25 cellular contexts compared by ENCODE assay signal in genomic region chr9:372143-372542, GRCh38.
A peak's percentile ranks its signal among the peaks of the same experiment; 100 is the strongest.
DNase-seq lines count a peak whose midpoint lies in the region; ATAC-seq, FAIRE-seq and TF ChIP-seq lines count a peak whose summit lies in the region.
"Had no signal": no experiment of that assay in that cellular context is flagged by ENCODE, and none has a peak within 500 bp of the region (broad histone marks: within the 10 kb centered on the region; RNA-seq: fewer than 3 reads in every experiment).

No MANE protein-coding gene starts in this region.

- H3K36me3 Mint-ChIP-seq in activated naive CD8-positive, alpha-beta T cell: peaks cover 10% of the 10 kb centered on the region
- H3K36me3 Mint-ChIP-seq in activated naive CD8-positive, alpha-beta T cell treated with anti-CD3 and anti-CD28 coated beads, Interleukin-2, amount 50 U/mL, for 24 hours (ENCODE audit: low read depth): peaks cover 66% of the 10 kb centered on the region
- peaks cover 4% of the 10 kb centered on the region for H3K36me3 Mint-ChIP-seq in endothelial cell (ENCODE audit: low read depth, unreplicated experiment)

- no peaks in the 10 kb centered on the region for H3K36me3 ChIP-seq in SJCRH30

- no peaks in the 10 kb centered on the region for H3K9me3 ChIP-seq in SJCRH30 (replicated peaks)
- H3K9me3 ChIP-seq: Peyer's patch had no signal

- H3K27me3 Mint-ChIP-seq in activated naive CD8-positive, alpha-beta T cell: no peaks in the 10 kb centered on the region
- no peaks in the 10 kb centered on the region for H3K27me3 Mint-ChIP-seq in activated naive CD8-positive, alpha-beta T cell treated with anti-CD3 and anti-CD28 coated beads, Interleukin-2, amount 50 U/mL, for 24 hours
- H3K27me3 Mint-ChIP-seq in endothelial cell (ENCODE audit: unreplicated experiment): no peaks in the 10 kb centered on the region

- H3K4me3 ChIP-seq in SJCRH30: no peak overlapping the region
- H3K4me3 ChIP-seq in skeletal muscle cell (ENCODE audit: low read depth, low read length): no peak overlapping the region
- H3K4me3 ChIP-seq: K562, Peyer's patch had no signal

- H3K4me3 Mint-ChIP-seq in activated naive CD8-positive, alpha-beta T cell: no peak overlapping the region
- H3K4me3 Mint-ChIP-seq in activated naive CD8-positive, alpha-beta T cell treated with anti-CD3 and anti-CD28 coated beads, Interleukin-2, amount 50 U/mL, for 24 hours: no peak overlapping the region
- no peak overlapping the region for H3K4me3 Mint-ChIP-seq in endothelial cell (ENCODE audit: unreplicated experiment)

- peak overlapping the region; percentile 66 for H3K27ac ChIP-seq in SJCRH30
- H3K27ac ChIP-seq: 22Rv1, C4-2B, HL-60, Peyer's patch had no signal

- TF ChIP-seq CTCF in endothelial cell (IDR thresholded peaks at IDR 0.05; ENCODE audit: unreplicated experiment): no peak

- no peaks in the 10 kb centered on the region for H3K27me3 ChIP-seq in SJCRH30
- H3K27me3 ChIP-seq: Peyer's patch had no signal

- H3K9me3 Mint-ChIP-seq in activated naive CD8-positive, alpha-beta T cell (ENCODE audit: low read depth): no peaks in the 10 kb centered on the region
- H3K9me3 Mint-ChIP-seq in activated naive CD8-positive, alpha-beta T cell treated with anti-CD3 and anti-CD28 coated beads, Interleukin-2, amount 50 U/mL, for 24 hours: no peaks in the 10 kb centered on the region
- H3K9me3 Mint-ChIP-seq in endothelial cell (ENCODE audit: unreplicated experiment): no peaks in the 10 kb centered on the region

- DNase-seq in DMS 273 (lab: John Stamatoyannopoulos, UW; ENCODE audit: unreplicated experiment) (peak; percentile 4), DMS 273 treated with DMSO at 0.1 percent for 48 hours (lab: John Stamatoyannopoulos, UW) (no peak), SJCRH30 (peak; percentile 44 to 67), skeletal muscle cell (ENCODE audit: low read depth) (peak; percentile 35), frontal cortex (ENCODE audit: low spot score in 2 of 2) (no peak), endothelial cell (ENCODE audit: low spot score) (no peak)
- DNase-seq in activated naive CD8-positive, alpha-beta T cell treated with anti-CD3 and anti-CD28 coated beads, Interleukin-2, amount 50 U/mL, for 24 hours: no peak
- DNase-seq: AML-193, DMS79 treated with DMSO at 0.1 percent for 48 hours, MM.1S, NCI-H1048, NCI-H1436 treated with DMSO at 0.1 percent for 48 hours, NCI-H2029, NCI-H345, NCI-H524 treated with DMSO at 0.1 percent for 48 hours, NCI-H82, Peyer's patch had no signal

- no peak for ATAC-seq in activated naive CD8-positive, alpha-beta T cell treated with anti-CD3 and anti-CD28 coated beads, Interleukin-2, amount 50 U/mL, for 24 hours
- ATAC-seq: HCT116, HepG2 had no signal

- H3K4me1 ChIP-seq in SJCRH30: peaks cover 59% of the 10 kb centered on the region
- H3K4me1 ChIP-seq: Peyer's patch had no signal

- no peak for FAIRE-seq in frontal cortex (lab: Jason Lieb, UNC)
- FAIRE-seq: H1, HepG2, K562 had no signal

- peak overlapping the region; percentile 28 for H3K27ac Mint-ChIP-seq in activated naive CD8-positive, alpha-beta T cell
- no peak overlapping the region for H3K27ac Mint-ChIP-seq in activated naive CD8-positive, alpha-beta T cell treated with anti-CD3 and anti-CD28 coated beads, Interleukin-2, amount 50 U/mL, for 24 hours
- H3K27ac Mint-ChIP-seq in endothelial cell (ENCODE audit: unreplicated experiment): no peak overlapping the region

- H3K4me1 Mint-ChIP-seq in activated naive CD8-positive, alpha-beta T cell (ENCODE audit: low read depth): peaks cover 3% of the 10 kb centered on the region
- no peaks in the 10 kb centered on the region for H3K4me1 Mint-ChIP-seq in activated naive CD8-positive, alpha-beta T cell treated with anti-CD3 and anti-CD28 coated beads, Interleukin-2, amount 50 U/mL, for 24 hours
- no peaks in the 10 kb centered on the region for H3K4me1 Mint-ChIP-seq in endothelial cell (ENCODE audit: unreplicated experiment)

Comparison
In these comparisons a context has a peak if more than half of its experiments do, and no peak if none do; other contexts are left out.
1. DNase-seq: peak in DMS 273 (single experiment), SJCRH30 (2 of 2) and skeletal muscle cell (single experiment); none in DMS 273 treated with DMSO at 0.1 percent for 48 hours (single experiment), activated naive CD8-positive, alpha-beta T cell treated with anti-CD3 and anti-CD28 coated beads, Interleukin-2, amount 50 U/mL, for 24 hours (single experiment), frontal cortex (0 of 2) and endothelial cell (single experiment).